In genomic region chrX:13091111-13091765, GRCh38 we compare ENCODE assay signal across 10 cellular contexts. TPM values are rescaled to one million over a fixed set of nuclear protein-coding genes. Genes with fewer than 3 reads are reported as not detected.
DNase-seq lines count a peak whose midpoint lies in the region; ATAC-seq and TF ChIP-seq lines count a peak whose summit lies in the region.
"Had no signal": no experiment of that assay in that cellular context is flagged by ENCODE, and none has a peak within 500 bp of the region (broad histone marks: within the 10 kb centered on the region; RNA-seq: fewer than 3 reads in every experiment).

No MANE protein-coding gene starts in this region.

- H3K9me3 Mint-ChIP-seq in T-cell, result no peaks in the 10 kb centered on the region

- H3K27me3 ChIP-seq in gastroesophageal sphincter, result no peaks in the 10 kb centered on the region
- H3K27me3 ChIP-seq in stomach, result no peaks in the 10 kb centered on the region
- H3K27me3 ChIP-seq in ovary, result no peaks in the 10 kb centered on the region
- no peaks in the 10 kb centered on the region for H3K27me3 ChIP-seq in testis

- DNase-seq in SHP77 treated with DMSO at 0.1 percent for 48 hours (lab: John Stamatoyannopoulos, UW) (peak; percentile 15), SHP77 (lab: John Stamatoyannopoulos, UW) (no peak), T-cell (peak in 6 of 34 experiments; percentile 17 to 45 (median 24)), stomach (no peak), ovary (no peak), testis (no peak), HuH-7 (ENCODE audit: low spot score) (no peak)
- DNase-seq: 8988T had no signal

- H3K27me3 Mint-ChIP-seq in T-cell, result peaks cover 0 to 9% of the 10 kb centered on the region in 2 donors

- peaks cover 0 to 19% (median 0%) of the 10 kb centered on the region in 3 donors for H3K4me1 ChIP-seq in gastroesophageal sphincter
- peaks cover 0 to 25% (median 13%) of the 10 kb centered on the region in 4 donors for H3K4me1 ChIP-seq in stomach
- peaks cover 1% of the 10 kb centered on the region for H3K4me1 ChIP-seq in ovary (ENCODE audit: insufficient read depth)
- no peaks in the 10 kb centered on the region for H3K4me1 ChIP-seq in testis

- POLR2A ChIA-PET in T-cell (lab: Charles Lee), result interaction anchor here (0.5 to 4.3 kb wide), 19 partner anchors 9 to 939 kb away, joined by 3 to 21 read pairs (median 5); partner anchors contain the start of genes GEMIN8 (in 1 of the 2) and TMSB4X (in 1 of the 2)

- peaks cover 91 to 93% (median 93%) of the 10 kb centered on the region in 3 donors for H3K4me1 Mint-ChIP-seq in T-cell

- H3K36me3 ChIP-seq in gastroesophageal sphincter (no peaks in the 10 kb centered on the region), stomach (no peaks in the 10 kb centered on the region), ovary (no peaks in the 10 kb centered on the region), testis (ENCODE audit: low read depth, missing control alignments) (no peaks in the 10 kb centered on the region)

- H3K27ac Mint-ChIP-seq in T-cell, result peak overlapping the region; percentile 93 to 94

- CTCF ChIA-PET in T-cell (lab: Charles Lee), result interaction anchor here (0.6 to 3.8 kb wide), 21 partner anchors 9 to 399 kb away, joined by 3 to 46 read pairs (median 6); no protein-coding TSS in a partner anchor

- intact Hi-C loops in stomach (cut with DNase I; ENCODE audit: low total_unique reads), result no loop called here
- intact Hi-C loops in ovary (cut with DNase I), result loop anchor here in 1 of 4 donors (10.0 kb wide), 1 partner anchor 116 kb away; the partner anchor contains the start of gene TMSB4X
- intact Hi-C loops in testis (cut with DNase I; ENCODE audit: low total_unique reads), result no loop called here

- TF ChIP-seq POLR2A in gastroesophageal sphincter (IDR thresholded peaks at IDR 0.05), result no peak
- TF ChIP-seq POLR2A in stomach (IDR thresholded peaks at IDR 0.05), result no peak
- TF ChIP-seq POLR2A in ovary (IDR thresholded peaks at IDR 0.05), result no peak
- TF ChIP-seq POLR2A in testis (IDR thresholded peaks at IDR 0.05), result no peak

- no peak overlapping the region for H3K4me3 ChIP-seq in gastroesophageal sphincter
- no peak overlapping the region for H3K4me3 ChIP-seq in stomach
- no peak overlapping the region for H3K4me3 ChIP-seq in ovary
- no peak overlapping the region for H3K4me3 ChIP-seq in testis
- H3K4me3 ChIP-seq: SK-N-MC had no signal

- WGBS in gastroesophageal sphincter (ENCODE audit: low coverage in 1 of 2), 2 donors, result 34 to 80% methylated on average over 2 to 5 of the region's 6 CpGs
- 33 to 55% (median 54%) methylated on average over 6 of the region's 6 CpGs for WGBS in stomach, 5 donors
- WGBS in ovary, 3 donors, result 57 to 71% (median 64%) methylated on average over 6 of the region's 6 CpGs
- WGBS in testis, 2 donors, result 49 to 51% methylated on average over 6 of the region's 6 CpGs

- H3K27ac ChIP-seq in gastroesophageal sphincter (peak overlapping the region in 3 of 4 donors; percentile 8 to 60 (median 59)), stomach (peak overlapping the region; percentile 50 to 86 (median 72)), ovary (no peak overlapping the region), testis (peak overlapping the region in 1 of 2 donors; percentile 24)
- H3K27ac ChIP-seq: SK-N-MC had no signal

- H3K9me3 ChIP-seq in gastroesophageal sphincter (no peaks in the 10 kb centered on the region), stomach (no peaks in the 10 kb centered on the region), ovary (no peaks in the 10 kb centered on the region), testis (no peaks in the 10 kb centered on the region)

- H3K36me3 Mint-ChIP-seq in T-cell, result no peaks in the 10 kb centered on the region

- TF ChIP-seq EP300 in gastroesophageal sphincter (IDR thresholded peaks at IDR 0.05), result no peak
- no peak for TF ChIP-seq EP300 in stomach (IDR thresholded peaks at IDR 0.05)
- TF ChIP-seq EP300 in ovary (IDR thresholded peaks at IDR 0.05), result no peak

- no peak for TF ChIP-seq CTCF in gastroesophageal sphincter (IDR thresholded peaks at IDR 0.05)
- no peak for TF ChIP-seq CTCF in stomach (IDR thresholded peaks at IDR 0.05)
- TF ChIP-seq CTCF in ovary (IDR thresholded peaks at IDR 0.05), result no peak
- no peak for TF ChIP-seq CTCF in testis (IDR thresholded peaks at IDR 0.05)

- ATAC-seq in T-cell (replicated peaks in 1 of 4), result peak in 3 of 4 experiments; percentile 6 to 9 (median 7)
- no peak for ATAC-seq in gastroesophageal sphincter

- peak overlapping the region; percentile 37 to 72 (median 55) for H3K4me3 Mint-ChIP-seq in T-cell

RNA-seq across cellular contexts. Expression of gene FAM9C, which starts 46.8 kb away (rescaled TPM):
- total RNA-seq in T-cell, result not detected
- not detected for total RNA-seq in gastroesophageal sphincter
- under 1 TPM in 1 of 5 donors, not detected in 4; 0.18 TPM for total RNA-seq in stomach
- polyA plus RNA-seq in stomach, result under 1 TPM in 1 of 3 donors, not detected in 2; 0.31 TPM
- total RNA-seq in ovary, result 1 to 10 TPM in 1 of 7 donors, under 1 TPM in 3, not detected in 3; 0.10 to 1.0 (median 0.74) TPM
- polyA plus RNA-seq in ovary, result 1 to 10 TPM in 1 of 2 donors, not detected in 1; 1.6 TPM
- total RNA-seq in testis, result 1 to 10 TPM; 2.8 to 9.5 TPM
- polyA plus RNA-seq in testis (ENCODE audit: insufficient read depth, low read depth, low replicate concordance), result 4.7 TPM

Comparison
In these comparisons a context has a peak if more than half of its experiments do, and no peak if none do; other contexts are left out.
1. H3K27ac ChIP-seq: peak in gastroesophageal sphincter (3 of 4) and stomach (5 of 5); none in ovary (0 of 2).